23 cellular contexts compared by ENCODE assay signal in genomic region chr4:153170407-153170806, GRCh38. TPM values are rescaled to one million over a fixed set of nuclear protein-coding genes. Genes with fewer than 3 reads are reported as not detected.
DNase-seq lines count a peak whose midpoint lies in the region; TF ChIP-seq lines count a peak whose summit lies in the region.
"Had no signal": no experiment of that assay in that cellular context is flagged by ENCODE, and none has a peak within 500 bp of the region (broad histone marks: within the 10 kb centered on the region; RNA-seq: fewer than 3 reads in every experiment).

No MANE protein-coding gene starts in this region.

- H3K9me3 Mint-ChIP-seq in neural progenitor cell: peaks cover 3% of the 10 kb centered on the region

- H3K9me3 ChIP-seq in neural progenitor cell (ENCODE audit: low read depth): no peaks in the 10 kb centered on the region
- H3K9me3 ChIP-seq: HAP-1, Peyer's patch had no signal

- no peak for TF ChIP-seq CTCF in neural progenitor cell (IDR thresholded peaks at IDR 0.05)

- H3K27me3 ChIP-seq in neural progenitor cell: no peaks in the 10 kb centered on the region
- H3K27me3 ChIP-seq: Peyer's patch had no signal

- H3K79me2 ChIP-seq in neural progenitor cell (ENCODE audit: low read depth): no peaks in the 10 kb centered on the region

- H3K27me3 Mint-ChIP-seq in neural progenitor cell (ENCODE audit: insufficient read depth, low read depth): no peaks in the 10 kb centered on the region

- peaks cover 29% of the 10 kb centered on the region for H3K4me1 Mint-ChIP-seq in neural progenitor cell

- H3K4me3 Mint-ChIP-seq in neural progenitor cell: no peak overlapping the region

- H3K4me2 ChIP-seq in neural progenitor cell: peak overlapping the region; percentile 5
- H3K4me2 ChIP-seq: KMS-11 had no signal

- H3K4me3 ChIP-seq in neural progenitor cell: no peak overlapping the region
- H3K4me3 ChIP-seq: GM23248, HAP-1, Peyer's patch had no signal

- no peak overlapping the region for H2AFZ ChIP-seq in neural progenitor cell (replicated peaks)
- H2AFZ ChIP-seq: GM23248 had no signal

- peaks cover 11% of the 10 kb centered on the region for H3K4me1 ChIP-seq in neural progenitor cell
- H3K4me1 ChIP-seq: Peyer's patch had no signal

- peak; percentile 74 for DNase-seq in Ammon's horn (ENCODE audit: low spot score)
- DNase-seq in inferior parietal cortex (ENCODE audit: extremely low spot score): peak; percentile 46
- peak; percentile 36 for DNase-seq in neural progenitor cell (ENCODE audit: low spot score)
- DNase-seq in NCI-H526 (lab: John Stamatoyannopoulos, UW): no peak
- DNase-seq in SW 1271 (lab: John Stamatoyannopoulos, UW): no peak
- no peak for DNase-seq in NCI-H1105 (lab: John Stamatoyannopoulos, UW)
- no peak for DNase-seq in activated CD4-positive, alpha-beta T cell treated with anti-CD3 and anti-CD28 coated beads for 1 hour
- DNase-seq: 8988T, AML-193, DMS53, GF-D8, GM23248, IMR-90, NCI-H1092 treated with DMSO at 0.1 percent for 48 hours, NCI-H146, NCI-H2029, NCI-H2227 treated with DMSO at 0.1 percent for 48 hours, NCI-H510A, NCI-H748 treated with DMSO at 0.1 percent for 48 hours, Peyer's patch had no signal

- H4K20me1 ChIP-seq in neural progenitor cell (ENCODE audit: low read depth): no peaks in the 10 kb centered on the region

- H3K9ac ChIP-seq in neural progenitor cell: no peak overlapping the region
- H3K9ac ChIP-seq: GM23248, KMS-11 had no signal

- H3F3A ChIP-seq in neural progenitor cell (ENCODE audit: low read depth): no peaks in the 10 kb centered on the region

- peaks cover 2% of the 10 kb centered on the region for H3K36me3 Mint-ChIP-seq in neural progenitor cell

- H3K27ac ChIP-seq in angular gyrus (ENCODE audit: low read depth, low read length) (peak overlapping the region; percentile 95), neural progenitor cell (no peak overlapping the region)
- H3K27ac ChIP-seq: GM23248, KMS-11, Peyer's patch had no signal

- no peaks in the 10 kb centered on the region for H3K36me3 ChIP-seq in neural progenitor cell
- H3K36me3 ChIP-seq: HAP-1, Peyer's patch had no signal

- H3K27ac Mint-ChIP-seq in neural progenitor cell: no peak overlapping the region

RNA-seq across cellular contexts. Expression of gene TRIM2, which starts 33.8 kb away (rescaled TPM):
- total RNA-seq in neural progenitor cell (ENCODE audit: low replicate concordance): 87.6 and 90.2 TPM in 2 replicates

Comparison
In these comparisons a context has a peak if more than half of its experiments do, and no peak if none do; other contexts are left out.
1. DNase-seq: peak in Ammon's horn (single experiment), inferior parietal cortex (single experiment) and neural progenitor cell (single experiment); none in NCI-H526 (0 of 2), SW 1271 (0 of 2), NCI-H1105 (single experiment) and activated CD4-positive, alpha-beta T cell treated with anti-CD3 and anti-CD28 coated beads for 1 hour (single experiment).